Comparison of ENCODE assay signal across 14 cellular contexts in genomic region chr4:80913381-80913780, GRCh38.
DNase-seq lines count a peak whose midpoint lies in the region; ATAC-seq and TF ChIP-seq lines count a peak whose summit lies in the region.
"Had no signal": no experiment of that assay in that cellular context is flagged by ENCODE, and none has a peak within 500 bp of the region (broad histone marks: within the 10 kb centered on the region; RNA-seq: fewer than 3 reads in every experiment).

No MANE protein-coding gene starts in this region.

- no peaks in the 10 kb centered on the region for H3K27me3 ChIP-seq in CD4-positive, alpha-beta T cell (ENCODE audit: control insufficient read depth, insufficient read depth, low read length)
- H3K27me3 ChIP-seq: brain microvascular endothelial cell had no signal

- CTCF ChIA-PET in activated B cell treated with CpG ODN at 0.5 μM for 24 hours (lab: Charles Lee), result no interaction called here
- CTCF ChIA-PET in CD4-positive, alpha-beta T cell (lab: Charles Lee), result interaction anchor here (1.2 kb wide), 1 partner anchor 8 kb away, joined by 3 read pairs; no protein-coding TSS in a partner anchor

- H3K27ac Mint-ChIP-seq in activated B cell treated with CpG ODN at 0.5 μM for 24 hours, result no peak overlapping the region
- no peak overlapping the region for H3K27ac Mint-ChIP-seq in CD4-positive, alpha-beta T cell

- ATAC-seq in GM18858 (IDR thresholded peaks at IDR 0.05; ENCODE audit: unreplicated experiment), result peak; percentile 96
- ATAC-seq in GM21367 (IDR thresholded peaks at IDR 0.05; ENCODE audit: unreplicated experiment), result peak; percentile 79
- peak; percentile 88 for ATAC-seq in HG03066 (IDR thresholded peaks at IDR 0.05; ENCODE audit: low read depth, unreplicated experiment)
- peak; percentile 71 for ATAC-seq in activated B cell treated with CpG ODN at 0.5 μM for 24 hours (ENCODE audit: low read depth)
- ATAC-seq in omental fat pad (ENCODE audit: low FRiP score), result no peak
- ATAC-seq in CD4-positive, alpha-beta T cell (ENCODE audit: poor library complexity), result no peak
- ATAC-seq: right cardiac atrium had no signal

- no peaks in the 10 kb centered on the region for H3K27me3 Mint-ChIP-seq in activated B cell treated with CpG ODN at 0.5 μM for 24 hours
- peaks cover 6% of the 10 kb centered on the region for H3K27me3 Mint-ChIP-seq in CD4-positive, alpha-beta T cell

- no peak overlapping the region for H3K4me3 Mint-ChIP-seq in activated B cell treated with CpG ODN at 0.5 μM for 24 hours
- no peak overlapping the region for H3K4me3 Mint-ChIP-seq in CD4-positive, alpha-beta T cell

- no peak overlapping the region for H3K27ac ChIP-seq in CD4-positive, alpha-beta T cell (ENCODE audit: low read depth, low read length)
- H3K27ac ChIP-seq: brain microvascular endothelial cell had no signal

- intact Hi-C loops in activated B cell treated with CpG ODN at 0.5 μM for 24 hours (cut with micrococcal nuclease), result loop anchor here (1.0 kb wide), 1 partner anchor 38 kb away; no protein-coding TSS in a partner anchor
- intact Hi-C loops in CD4-positive, alpha-beta T cell (cut with DNase I, micrococcal nuclease), result no loop called here

- peaks cover 5% of the 10 kb centered on the region for H3K9me3 Mint-ChIP-seq in activated B cell treated with CpG ODN at 0.5 μM for 24 hours
- H3K9me3 Mint-ChIP-seq in CD4-positive, alpha-beta T cell, result peaks cover 3% of the 10 kb centered on the region

- peaks cover 12% of the 10 kb centered on the region for H3K4me1 Mint-ChIP-seq in activated B cell treated with CpG ODN at 0.5 μM for 24 hours
- no peaks in the 10 kb centered on the region for H3K4me1 Mint-ChIP-seq in CD4-positive, alpha-beta T cell (ENCODE audit: low read depth)

- no peak for DNase-seq in activated B cell treated with CpG ODN at 0.5 μM for 24 hours
- no peak for DNase-seq in omental fat pad (ENCODE audit: low spot score)
- no peak for DNase-seq in stimulated activated CD4-positive, alpha-beta T cell treated with anti-CD3 and anti-CD28 coated beads, Interleukin-4, amount 100 ng/mL, for 24 hours
- no peak for DNase-seq in erythroblast (lab: John Stamatoyannopoulos, UW)
- DNase-seq in CD4-positive, alpha-beta T cell, result no peak
- DNase-seq: brain microvascular endothelial cell, DND-41, mesendoderm, NCI-H146 had no signal

- TF ChIP-seq POLR2A in erythroblast (IDR thresholded peaks at IDR 0.05; ENCODE audit: low read length), result no peak

- H3K36me3 Mint-ChIP-seq in activated B cell treated with CpG ODN at 0.5 μM for 24 hours (ENCODE audit: low read depth), result no peaks in the 10 kb centered on the region
- no peaks in the 10 kb centered on the region for H3K36me3 Mint-ChIP-seq in CD4-positive, alpha-beta T cell (ENCODE audit: low read depth)

- TF ChIP-seq CTCF in activated B cell treated with CpG ODN at 0.5 μM for 24 hours (IDR thresholded peaks at IDR 0.05) (no peak), omental fat pad (IDR thresholded peaks at IDR 0.05) (no peak)
- no peak for TF ChIP-seq CTCF in CD4-positive, alpha-beta T cell (IDR thresholded peaks at IDR 0.05)

- POLR2A ChIA-PET in activated B cell treated with CpG ODN at 0.5 μM for 24 hours (lab: Charles Lee), result no interaction called here
- POLR2A ChIA-PET in CD4-positive, alpha-beta T cell (lab: Charles Lee), result no interaction called here

- H3K9me3 ChIP-seq in CD4-positive, alpha-beta T cell (ENCODE audit: control insufficient read depth, low read length), result no peaks in the 10 kb centered on the region
- H3K9me3 ChIP-seq: HAP-1 had no signal

Comparison
In these comparisons a context has a peak if more than half of its experiments do, and no peak if none do; other contexts are left out.
1. ATAC-seq: peak in GM18858 (single experiment), GM21367 (single experiment), HG03066 (single experiment) and activated B cell treated with CpG ODN at 0.5 μM for 24 hours (single experiment); none in omental fat pad (single experiment) and CD4-positive, alpha-beta T cell (single experiment).